8 cellular contexts compared by ENCODE assay signal in genomic region chr3:104102386-104102785, GRCh38.
DNase-seq lines count a peak whose midpoint lies in the region; ATAC-seq and TF ChIP-seq lines count a peak whose summit lies in the region.

No MANE protein-coding gene starts in this region.

- no peak overlapping the region for H3K4me3 ChIP-seq in heart right ventricle
- no peak overlapping the region for H3K4me3 ChIP-seq in heart left ventricle
- H3K4me3 ChIP-seq in H7 (ENCODE audit: insufficient read depth, low read depth, low read length) = no peak overlapping the region
- no peak overlapping the region for H3K4me3 ChIP-seq in testis

- in situ Hi-C loops in KBM-7 (cut with MboI; ENCODE audit: low pct_unique_long_range_greater_than_20kb, low sequenced_read_pairs) = no loop called here

- H3K9me3 ChIP-seq in heart right ventricle = peaks cover 0 to 9% (median 0%) of the 10 kb centered on the region in 11 donors
- H3K9me3 ChIP-seq in heart left ventricle = peaks cover 0 to 5% (median 0%) of the 10 kb centered on the region in 12 donors
- no peaks in the 10 kb centered on the region for H3K9me3 ChIP-seq in testis

- no peak for DNase-seq in heart right ventricle
- DNase-seq in heart left ventricle = no peak
- peak; percentile 28 for DNase-seq in H7
- DNase-seq in KBM-7 = peak; percentile 67
- peak; percentile 73 to 79 for DNase-seq in SHP77 (lab: John Stamatoyannopoulos, UW)
- peak; percentile 53 for DNase-seq in foreskin melanocyte
- peak; percentile 35 for DNase-seq in testis
- no peak for DNase-seq in effector CD8-positive, alpha-beta T cell (lab: John Stamatoyannopoulos, UW)

- no peaks in the 10 kb centered on the region for H3K27me3 ChIP-seq in heart right ventricle
- H3K27me3 ChIP-seq in heart left ventricle = no peaks in the 10 kb centered on the region
- no peaks in the 10 kb centered on the region; the same call in 1 of the 2 replicates for H3K27me3 ChIP-seq in H7 (ENCODE audit: control insufficient read depth, insufficient read depth, low read length)
- no peaks in the 10 kb centered on the region for H3K27me3 ChIP-seq in testis

- intact Hi-C loops in heart right ventricle (cut with DNase I) = no loop called here
- intact Hi-C loops in heart left ventricle (cut with DNase I) = no loop called here
- intact Hi-C loops in testis (cut with DNase I; ENCODE audit: low total_unique reads) = no loop called here

- H3K27ac ChIP-seq in heart right ventricle = no peak overlapping the region
- no peak overlapping the region for H3K27ac ChIP-seq in heart left ventricle
- H3K27ac ChIP-seq in testis = no peak overlapping the region

- H3K36me3 ChIP-seq in heart right ventricle = no peaks in the 10 kb centered on the region
- H3K36me3 ChIP-seq in heart left ventricle = no peaks in the 10 kb centered on the region
- H3K36me3 ChIP-seq in H7 (replicated peaks; ENCODE audit: control insufficient read depth, insufficient read depth, low read length) = no peaks in the 10 kb centered on the region
- no peaks in the 10 kb centered on the region for H3K36me3 ChIP-seq in testis (ENCODE audit: low read depth, missing control alignments)

- ATAC-seq in heart right ventricle (no peak), heart left ventricle (no peak)

- TF ChIP-seq CTCF in heart right ventricle (IDR thresholded peaks at IDR 0.05) = peak in 6 of 9 donors; percentile 14 to 46 (median 30)
- peak in 6 of 12 donors; percentile 9 to 42 (median 28) for TF ChIP-seq CTCF in heart left ventricle (IDR thresholded peaks at IDR 0.05)
- TF ChIP-seq CTCF in testis (IDR thresholded peaks at IDR 0.05) = peak in 2 of 3 experiments; percentile 23 to 24

- H3K4me1 ChIP-seq in heart right ventricle (no peaks in the 10 kb centered on the region), heart left ventricle (no peaks in the 10 kb centered on the region), testis (no peaks in the 10 kb centered on the region)

- TF ChIP-seq POLR2A in heart left ventricle (IDR thresholded peaks at IDR 0.05) = no peak
- TF ChIP-seq POLR2A in testis (IDR thresholded peaks at IDR 0.05) = no peak

- 9 to 10% methylated on average over 3 of the region's 3 CpGs for WGBS in heart right ventricle, 2 donors
- 5 to 8% (median 5%) methylated on average over 3 of the region's 3 CpGs for WGBS in heart left ventricle, 4 donors
- 23 to 24% methylated on average over 3 of the region's 3 CpGs for WGBS in testis, 2 donors

Comparison
In these comparisons a context has a peak if more than half of its experiments do, and no peak if none do; other contexts are left out.
1. DNase-seq: peak in H7 (single experiment), KBM-7 (single experiment), SHP77 (2 of 2), foreskin melanocyte (single experiment) and testis (single experiment); none in heart right ventricle (0 of 2), heart left ventricle (0 of 5) and effector CD8-positive, alpha-beta T cell (single experiment).